In the genomic region with DNA sequence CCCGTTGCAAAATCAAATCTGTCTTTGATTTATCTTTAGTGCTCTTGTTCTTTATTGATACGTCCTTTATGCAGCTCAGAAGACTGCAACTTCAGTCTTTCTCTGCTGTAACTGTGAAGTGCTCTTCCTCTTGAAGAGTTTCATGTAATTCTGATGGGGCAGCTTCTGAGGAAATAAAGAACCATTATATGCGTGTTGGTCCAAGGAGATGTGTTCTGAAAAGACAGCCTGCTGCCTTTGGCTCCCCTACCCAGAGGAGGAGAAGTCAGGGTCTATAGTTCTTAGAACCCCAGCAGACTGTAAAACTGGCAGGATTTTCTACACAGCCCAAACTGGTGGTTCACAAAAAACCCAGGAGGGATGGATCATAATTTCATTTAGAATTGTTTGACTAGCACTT, we compare ENCODE assay signal across 20 cellular contexts. TPM values are rescaled to one million over a fixed set of nuclear protein-coding genes. Genes with fewer than 3 reads are reported as not detected.
DNase-seq lines count a peak whose midpoint lies in the region; ATAC-seq and TF ChIP-seq lines count a peak whose summit lies in the region.
"Had no signal": no experiment of that assay in that cellular context is flagged by ENCODE, and none has a peak within 500 bp of the region (broad histone marks: within the 10 kb centered on the region; RNA-seq: fewer than 3 reads in every experiment).

No MANE protein-coding gene starts in this region.

- CTCF ChIA-PET in HEK293 (lab: Yijun Ruan, JAX), result interaction anchor here (1.2 kb wide), 1 partner anchor 11 kb away, joined by 4 read pairs; no protein-coding TSS in a partner anchor

- ATAC-seq in sciatic nerve, result peak; percentile 30
- ATAC-seq: A549 had no signal

- no peaks in the 10 kb centered on the region for H3K27me3 Mint-ChIP-seq in glutamatergic neuron (ENCODE audit: unreplicated experiment)
- H3K27me3 Mint-ChIP-seq: CD4-positive, alpha-beta T cell had no signal

- no peak overlapping the region for H3K27ac ChIP-seq in HEK293 (ENCODE audit: extremely low read depth, low read depth, low read length)
- H3K27ac ChIP-seq in cingulate gyrus (ENCODE audit: low read depth, low read length), result peak overlapping the region; percentile 25
- no peak overlapping the region for H3K27ac ChIP-seq in left ventricle myocardium inferior (replicated peaks)
- H3K27ac ChIP-seq: A549 had no signal

- H3K4me1 ChIP-seq in HEK293 (ENCODE audit: control insufficient read depth, insufficient read depth, low read length) (peaks cover 7% of the 10 kb centered on the region), left ventricle myocardium inferior (peaks cover 50% of the 10 kb centered on the region)
- H3K4me1 ChIP-seq: A549 had no signal

- peak overlapping the region; percentile 20 for H3K27ac Mint-ChIP-seq in glutamatergic neuron (ENCODE audit: unreplicated experiment)
- H3K27ac Mint-ChIP-seq: CD4-positive, alpha-beta T cell; IgD-negative memory B cell had no signal

- H3K4me3 ChIP-seq in HEK293 (ENCODE audit: low read depth, low read length) (no peak overlapping the region), left ventricle myocardium inferior (no peak overlapping the region)
- H3K4me3 ChIP-seq: A549 had no signal

- peaks cover 28% of the 10 kb centered on the region for H3K4me1 Mint-ChIP-seq in glutamatergic neuron (ENCODE audit: low read depth, unreplicated experiment)
- H3K4me1 Mint-ChIP-seq: IgD-negative memory B cell had no signal

- no peaks in the 10 kb centered on the region for H3K9me3 ChIP-seq in HEK293 (ENCODE audit: control insufficient read depth, insufficient read depth, low read depth, low read length)
- H3K9me3 ChIP-seq in left ventricle myocardium inferior (replicated peaks), result no peaks in the 10 kb centered on the region
- H3K9me3 ChIP-seq: A549 had no signal

- intact Hi-C loops in sciatic nerve (cut with DNase I), result no loop called here
- intact Hi-C loops in left ventricle myocardium inferior (cut with micrococcal nuclease), result no loop called here

- H3K36me3 ChIP-seq in HEK293 (ENCODE audit: control insufficient read depth in 2 of 2, insufficient read depth in 1 of 2, low read length in 2 of 2) (peaks cover 0 to 5% of the 10 kb centered on the region in 2 experiments; a peak in 1 of 3 replicates), left ventricle myocardium inferior (peaks cover 63% of the 10 kb centered on the region)

- DNase-seq in glutamatergic neuron, result no peak
- DNase-seq in sciatic nerve (ENCODE audit: low spot score), result no peak
- DNase-seq in H4 (ENCODE audit: low spot score), result no peak
- DNase-seq in left ventricle myocardium inferior, result no peak
- no peak for DNase-seq in hypothalamus (lab: John Stamatoyannopoulos, UW)
- DNase-seq: CD4-positive, alpha-beta T cell; DMS53; EL; H7; Karpas-422; NCI-H1417 treated with DMSO at 0.1 percent for 48 hours; NCI-H187 treated with DMSO at 0.1 percent for 48 hours; NCI-H345; NCI-H526 had no signal

- TF ChIP-seq CTCF in HEK293 (tag by site-specific recombination; IDR thresholded peaks at IDR 0.05), result no peak
- TF ChIP-seq CTCF in glutamatergic neuron (IDR thresholded peaks at IDR 0.05; ENCODE audit: partially characterized antibody, unreplicated experiment), result no peak
- no peak for TF ChIP-seq CTCF in left ventricle myocardium inferior (IDR thresholded peaks at IDR 0.05; ENCODE audit: borderline replicate concordance)

- peaks cover 3% of the 10 kb centered on the region for H3K9me3 Mint-ChIP-seq in glutamatergic neuron (ENCODE audit: unreplicated experiment)
- H3K9me3 Mint-ChIP-seq: CD4-positive, alpha-beta T cell; IgD-negative memory B cell had no signal

- no peak overlapping the region for H3K4me3 Mint-ChIP-seq in glutamatergic neuron (ENCODE audit: unreplicated experiment)
- H3K4me3 Mint-ChIP-seq: CD4-positive, alpha-beta T cell; IgD-negative memory B cell had no signal

- H3K27me3 ChIP-seq in left ventricle myocardium inferior (ENCODE audit: low read depth), result no peaks in the 10 kb centered on the region

- POLR2A ChIA-PET in HEK293 (lab: Yijun Ruan, JAX), result no interaction called here

- H3K36me3 Mint-ChIP-seq in glutamatergic neuron (ENCODE audit: unreplicated experiment), result no peaks in the 10 kb centered on the region

TF ChIP-seq in HEK293, 187 proteins besides CTCF, POLR2A, EP300 and RAD21:
- TF ChIP-seq ZNF133 (tag by site-specific recombination; IDR thresholded peaks at IDR 0.05) (peak; percentile 63; the same call in 1 of the 2 replicates), ZNF223 (tag by site-specific recombination; IDR thresholded peaks at IDR 0.05) (no peak)

RNA-seq across cellular contexts. Expression of a gene that starts 22.4 kb away (rescaled TPM):
- 35.9 TPM for total RNA-seq in glutamatergic neuron (ENCODE audit: unreplicated experiment)
- total RNA-seq in sciatic nerve, result 27.3 TPM
- 34.1 and 44.1 TPM in 2 replicates for total RNA-seq in H4 (2014; rRNA removed; shearing (Covaris generic))
- total RNA-seq in left ventricle myocardium inferior, result 62.7 TPM

RNA-seq across cellular contexts. Expression of a gene that starts 42.3 kb away (rescaled TPM):
- total RNA-seq in glutamatergic neuron (ENCODE audit: unreplicated experiment) (819 TPM), sciatic nerve (0.62 TPM), left ventricle myocardium inferior (0.74 TPM)
- total RNA-seq in H4 (2014; rRNA removed; shearing (Covaris generic)), result not detected in 2 replicates
- total RNA-seq: HT-29, MCF 10A had no signal

Comparison
In these comparisons a context has a peak if more than half of its experiments do, and no peak if none do; other contexts are left out.
1. RNA of a gene that starts 42.3 kb away (total RNA-seq): 819 TPM in glutamatergic neuron (single experiment); 0.74 TPM in left ventricle myocardium inferior (single experiment), 0.62 TPM in sciatic nerve (single experiment) and not detected in H4; every median in the first group is over 100 times any median in the second.